Comparison of ENCODE assay signal across 1 cellular context in the genomic region with DNA sequence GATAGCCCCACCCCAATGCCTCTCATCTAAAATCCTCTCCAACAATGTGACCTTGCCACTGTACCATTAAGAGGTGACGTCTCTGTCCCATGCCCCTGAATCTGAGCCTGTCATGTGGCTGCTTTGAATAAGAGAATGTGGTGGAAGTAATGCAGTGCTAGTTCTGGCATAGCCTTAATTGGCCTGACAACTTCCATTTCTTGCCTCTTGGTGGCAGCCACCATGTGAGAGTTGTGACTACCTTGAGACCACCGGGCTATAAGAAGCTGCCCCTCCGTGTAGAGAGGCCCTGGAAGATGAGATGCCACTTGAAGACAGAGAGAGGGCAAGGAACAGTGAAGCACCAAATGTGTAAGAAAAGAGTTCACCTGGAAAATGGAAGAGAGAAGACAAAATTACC.
TF ChIP-seq lines count a peak whose summit lies in the region.

No MANE protein-coding gene starts in this region.

TF ChIP-seq in H1, 55 proteins besides CTCF, POLR2A, EP300 and RAD21 (continued from another document):
- TF ChIP-seq, protein P1, sequence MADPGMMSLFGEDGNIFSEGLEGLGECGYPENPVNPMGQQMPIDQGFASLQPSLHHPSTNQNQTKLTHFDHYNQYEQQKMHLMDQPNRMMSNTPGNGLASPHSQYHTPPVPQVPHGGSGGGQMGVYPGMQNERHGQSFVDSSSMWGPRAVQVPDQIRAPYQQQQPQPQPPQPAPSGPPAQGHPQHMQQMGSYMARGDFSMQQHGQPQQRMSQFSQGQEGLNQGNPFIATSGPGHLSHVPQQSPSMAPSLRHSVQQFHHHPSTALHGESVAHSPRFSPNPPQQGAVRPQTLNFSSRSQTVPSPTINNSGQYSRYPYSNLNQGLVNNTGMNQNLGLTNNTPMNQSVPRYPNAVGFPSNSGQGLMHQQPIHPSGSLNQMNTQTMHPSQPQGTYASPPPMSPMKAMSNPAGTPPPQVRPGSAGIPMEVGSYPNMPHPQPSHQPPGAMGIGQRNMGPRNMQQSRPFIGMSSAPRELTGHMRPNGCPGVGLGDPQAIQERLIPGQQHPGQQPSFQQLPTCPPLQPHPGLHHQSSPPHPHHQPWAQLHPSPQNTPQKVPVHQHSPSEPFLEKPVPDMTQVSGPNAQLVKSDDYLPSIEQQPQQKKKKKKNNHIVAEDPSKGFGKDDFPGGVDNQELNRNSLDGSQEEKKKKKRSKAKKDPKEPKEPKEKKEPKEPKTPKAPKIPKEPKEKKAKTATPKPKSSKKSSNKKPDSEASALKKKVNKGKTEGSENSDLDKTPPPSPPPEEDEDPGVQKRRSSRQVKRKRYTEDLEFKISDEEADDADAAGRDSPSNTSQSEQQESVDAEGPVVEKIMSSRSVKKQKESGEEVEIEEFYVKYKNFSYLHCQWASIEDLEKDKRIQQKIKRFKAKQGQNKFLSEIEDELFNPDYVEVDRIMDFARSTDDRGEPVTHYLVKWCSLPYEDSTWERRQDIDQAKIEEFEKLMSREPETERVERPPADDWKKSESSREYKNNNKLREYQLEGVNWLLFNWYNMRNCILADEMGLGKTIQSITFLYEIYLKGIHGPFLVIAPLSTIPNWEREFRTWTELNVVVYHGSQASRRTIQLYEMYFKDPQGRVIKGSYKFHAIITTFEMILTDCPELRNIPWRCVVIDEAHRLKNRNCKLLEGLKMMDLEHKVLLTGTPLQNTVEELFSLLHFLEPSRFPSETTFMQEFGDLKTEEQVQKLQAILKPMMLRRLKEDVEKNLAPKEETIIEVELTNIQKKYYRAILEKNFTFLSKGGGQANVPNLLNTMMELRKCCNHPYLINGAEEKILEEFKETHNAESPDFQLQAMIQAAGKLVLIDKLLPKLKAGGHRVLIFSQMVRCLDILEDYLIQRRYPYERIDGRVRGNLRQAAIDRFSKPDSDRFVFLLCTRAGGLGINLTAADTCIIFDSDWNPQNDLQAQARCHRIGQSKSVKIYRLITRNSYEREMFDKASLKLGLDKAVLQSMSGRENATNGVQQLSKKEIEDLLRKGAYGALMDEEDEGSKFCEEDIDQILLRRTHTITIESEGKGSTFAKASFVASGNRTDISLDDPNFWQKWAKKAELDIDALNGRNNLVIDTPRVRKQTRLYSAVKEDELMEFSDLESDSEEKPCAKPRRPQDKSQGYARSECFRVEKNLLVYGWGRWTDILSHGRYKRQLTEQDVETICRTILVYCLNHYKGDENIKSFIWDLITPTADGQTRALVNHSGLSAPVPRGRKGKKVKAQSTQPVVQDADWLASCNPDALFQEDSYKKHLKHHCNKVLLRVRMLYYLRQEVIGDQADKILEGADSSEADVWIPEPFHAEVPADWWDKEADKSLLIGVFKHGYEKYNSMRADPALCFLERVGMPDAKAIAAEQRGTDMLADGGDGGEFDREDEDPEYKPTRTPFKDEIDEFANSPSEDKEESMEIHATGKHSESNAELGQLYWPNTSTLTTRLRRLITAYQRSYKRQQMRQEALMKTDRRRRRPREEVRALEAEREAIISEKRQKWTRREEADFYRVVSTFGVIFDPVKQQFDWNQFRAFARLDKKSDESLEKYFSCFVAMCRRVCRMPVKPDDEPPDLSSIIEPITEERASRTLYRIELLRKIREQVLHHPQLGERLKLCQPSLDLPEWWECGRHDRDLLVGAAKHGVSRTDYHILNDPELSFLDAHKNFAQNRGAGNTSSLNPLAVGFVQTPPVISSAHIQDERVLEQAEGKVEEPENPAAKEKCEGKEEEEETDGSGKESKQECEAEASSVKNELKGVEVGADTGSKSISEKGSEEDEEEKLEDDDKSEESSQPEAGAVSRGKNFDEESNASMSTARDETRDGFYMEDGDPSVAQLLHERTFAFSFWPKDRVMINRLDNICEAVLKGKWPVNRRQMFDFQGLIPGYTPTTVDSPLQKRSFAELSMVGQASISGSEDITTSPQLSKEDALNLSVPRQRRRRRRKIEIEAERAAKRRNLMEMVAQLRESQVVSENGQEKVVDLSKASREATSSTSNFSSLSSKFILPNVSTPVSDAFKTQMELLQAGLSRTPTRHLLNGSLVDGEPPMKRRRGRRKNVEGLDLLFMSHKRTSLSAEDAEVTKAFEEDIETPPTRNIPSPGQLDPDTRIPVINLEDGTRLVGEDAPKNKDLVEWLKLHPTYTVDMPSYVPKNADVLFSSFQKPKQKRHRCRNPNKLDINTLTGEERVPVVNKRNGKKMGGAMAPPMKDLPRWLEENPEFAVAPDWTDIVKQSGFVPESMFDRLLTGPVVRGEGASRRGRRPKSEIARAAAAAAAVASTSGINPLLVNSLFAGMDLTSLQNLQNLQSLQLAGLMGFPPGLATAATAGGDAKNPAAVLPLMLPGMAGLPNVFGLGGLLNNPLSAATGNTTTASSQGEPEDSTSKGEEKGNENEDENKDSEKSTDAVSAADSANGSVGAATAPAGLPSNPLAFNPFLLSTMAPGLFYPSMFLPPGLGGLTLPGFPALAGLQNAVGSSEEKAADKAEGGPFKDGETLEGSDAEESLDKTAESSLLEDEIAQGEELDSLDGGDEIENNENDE (IDR thresholded peaks at IDR 0.05; ENCODE audit: insufficient replicate concordance, low read length), result no peak
- TF ChIP-seq SRF (IDR thresholded peaks at IDR 0.05; ENCODE audit: low read depth, low read length), result no peak
- TF ChIP-seq BACH1 (IDR thresholded peaks at IDR 0.05; ENCODE audit: low read length), result no peak
- TF ChIP-seq BRCA1 (IDR thresholded peaks at IDR 0.05; ENCODE audit: low read depth, low read length), result no peak
- TF ChIP-seq BCL11A (IDR thresholded peaks at IDR 0.05; ENCODE audit: low read depth in 2 of 2, low read length in 2 of 2), result no peak
- no peak for TF ChIP-seq GABPA (IDR thresholded peaks at IDR 0.05; ENCODE audit: borderline replicate concordance, insufficient read depth, low read length)
- TF ChIP-seq, protein P2, sequence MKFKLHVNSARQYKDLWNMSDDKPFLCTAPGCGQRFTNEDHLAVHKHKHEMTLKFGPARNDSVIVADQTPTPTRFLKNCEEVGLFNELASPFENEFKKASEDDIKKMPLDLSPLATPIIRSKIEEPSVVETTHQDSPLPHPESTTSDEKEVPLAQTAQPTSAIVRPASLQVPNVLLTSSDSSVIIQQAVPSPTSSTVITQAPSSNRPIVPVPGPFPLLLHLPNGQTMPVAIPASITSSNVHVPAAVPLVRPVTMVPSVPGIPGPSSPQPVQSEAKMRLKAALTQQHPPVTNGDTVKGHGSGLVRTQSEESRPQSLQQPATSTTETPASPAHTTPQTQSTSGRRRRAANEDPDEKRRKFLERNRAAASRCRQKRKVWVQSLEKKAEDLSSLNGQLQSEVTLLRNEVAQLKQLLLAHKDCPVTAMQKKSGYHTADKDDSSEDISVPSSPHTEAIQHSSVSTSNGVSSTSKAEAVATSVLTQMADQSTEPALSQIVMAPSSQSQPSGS (IDR thresholded peaks at IDR 0.05; ENCODE audit: low read length), result no peak
- no peak for TF ChIP-seq KDM4A (IDR thresholded peaks at IDR 0.05; ENCODE audit: low read depth, low read length, severe bottlenecking)
- TF ChIP-seq POLR2AphosphoS5 (IDR thresholded peaks at IDR 0.05; ENCODE audit: low read depth, low read length), result no peak
- no peak for TF ChIP-seq RFX5 (IDR thresholded peaks at IDR 0.05; ENCODE audit: borderline replicate concordance, low read depth, low read length)
- no peak for TF ChIP-seq CHD1 (IDR thresholded peaks at IDR 0.05; ENCODE audit: low read depth, low read length)
- no peak for TF ChIP-seq SIN3A (conservative IDR thresholded peaks at IDR 0.05 in 1 of 2, IDR thresholded peaks at IDR 0.05 in 1 of 2; ENCODE audit: low read depth in 1 of 2, low read length in 2 of 2)
- no peak for TF ChIP-seq MAFK (IDR thresholded peaks at IDR 0.05; ENCODE audit: low read depth, low read length)
